In genomic region chr5:131164161-131164930, GRCh38 we compare ENCODE assay signal across 1 cellular context.
TF ChIP-seq lines count a peak whose summit lies in the region.

No MANE protein-coding gene starts in this region.

TF ChIP-seq in K562, 482 proteins besides CTCF, POLR2A, EP300 and RAD21 (continued from another document):
- TF ChIP-seq ARID3B (CRISPR knock-in tag; IDR thresholded peaks at IDR 0.05; ENCODE audit: borderline replicate concordance) (no peak), CEBPG (CRISPR knock-in tag; IDR thresholded peaks at IDR 0.05) (no peak), CEBPG (tag; conservative IDR thresholded peaks at IDR 0.05 in 1 of 2, IDR thresholded peaks at IDR 0.05 in 1 of 2) (no peak), SAP30 (IDR thresholded peaks at IDR 0.05; ENCODE audit: borderline replicate concordance, insufficient read depth, low read depth, low read length, poor library complexity, severe bottlenecking) (peak; percentile 37), HEY1 (CRISPR knock-in tag; IDR thresholded peaks at IDR 0.05; ENCODE audit: borderline replicate concordance) (no peak), ZEB2 (IDR thresholded peaks at IDR 0.05) (no peak), TCF15 (CRISPR knock-in tag; IDR thresholded peaks at IDR 0.05) (no peak), KAT7 (CRISPR knock-in tag; IDR thresholded peaks at IDR 0.05; ENCODE audit: borderline replicate concordance) (no peak), PTRF (tag; IDR thresholded peaks at IDR 0.05) (no peak), ZNF830 (CRISPR knock-in tag; IDR thresholded peaks at IDR 0.05) (no peak), ZNF23 (CRISPR knock-in tag; IDR thresholded peaks at IDR 0.05) (no peak), MBD2 (IDR thresholded peaks at IDR 0.05; ENCODE audit: borderline replicate concordance, low read depth) (peak; percentile 49; the same call in 1 of the 2 replicates), MGA (IDR thresholded peaks at IDR 0.05) (peak; percentile 87), EWSR1 (IDR thresholded peaks at IDR 0.05; ENCODE audit: borderline replicate concordance, low read depth, partially characterized antibody) (no peak), ZNF445 (CRISPR knock-in tag; IDR thresholded peaks at IDR 0.05; ENCODE audit: low read depth) (no peak), SREBF1 (IDR thresholded peaks at IDR 0.05; ENCODE audit: borderline replicate concordance, low read depth, low read length) (no peak), TCF3 (CRISPR knock-in tag; IDR thresholded peaks at IDR 0.05) (no peak; the same call in 1 of the 2 replicates), ZNF717 (CRISPR knock-in tag; IDR thresholded peaks at IDR 0.05) (no peak), ZNF655 (CRISPR knock-in tag; IDR thresholded peaks at IDR 0.05) (no peak), KLF13 (tag; IDR thresholded peaks at IDR 0.05; ENCODE audit: borderline replicate concordance, low read depth) (0 out of 2 replicates have a peak, but pooled peaks have one; percentile 31), MAX (CRISPR knock-in tag; IDR thresholded peaks at IDR 0.05) (peak; percentile 81), RFX5 (IDR thresholded peaks at IDR 0.05; ENCODE audit: low read depth, low read length) (no peak), ZMIZ1 (IDR thresholded peaks at IDR 0.05; ENCODE audit: low read depth in 2 of 2, low read length in 2 of 2) (no peak), SFPQ (IDR thresholded peaks at IDR 0.05; ENCODE audit: low read depth, low read length) (no peak), NFIC (IDR thresholded peaks at IDR 0.05) (peak; percentile 10), NR2C1 (IDR thresholded peaks at IDR 0.05) (no peak), NR2C1 (tag; IDR thresholded peaks at IDR 0.05) (no peak), DEAF1 (CRISPR knock-in tag; IDR thresholded peaks at IDR 0.05) (0 out of 2 replicates have a peak, but pooled peaks have one; percentile 19)
